In the genomic region with DNA sequence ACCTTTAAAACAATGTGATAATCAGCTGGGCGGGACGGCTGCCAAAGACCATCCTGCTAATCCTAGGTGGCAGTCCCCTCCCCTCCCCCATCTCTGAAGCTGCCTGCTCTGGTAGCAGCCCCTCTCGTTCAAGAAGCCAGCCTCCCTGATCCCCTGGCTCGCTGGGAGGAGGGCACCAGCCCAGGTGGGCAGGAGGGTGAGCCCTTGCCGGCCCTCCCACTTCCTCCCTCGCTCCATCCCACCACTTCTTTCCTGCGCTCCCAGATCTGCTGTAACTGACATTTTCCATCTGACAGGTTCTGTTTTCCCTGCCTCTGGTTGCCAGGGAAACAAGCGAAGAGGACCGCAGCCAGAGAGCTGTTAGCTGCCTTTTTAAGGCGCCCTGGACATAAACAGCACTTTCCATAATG, we compare ENCODE assay signal across 10 cellular contexts.
DNase-seq lines count a peak whose midpoint lies in the region; ATAC-seq, FAIRE-seq and TF ChIP-seq lines count a peak whose summit lies in the region.
"Had no signal": no experiment of that assay in that cellular context is flagged by ENCODE, and none has a peak within 500 bp of the region (broad histone marks: within the 10 kb centered on the region; RNA-seq: fewer than 3 reads in every experiment).

No MANE protein-coding gene starts in this region.

- no peak overlapping the region for H3K4me2 ChIP-seq in mesendoderm (ENCODE audit: low read length)

- no peaks in the 10 kb centered on the region for H3K9me3 ChIP-seq in gastrocnemius medialis

- H3K18ac ChIP-seq in mesendoderm (ENCODE audit: low read length) = no peak overlapping the region

- no peak overlapping the region for H3K23ac ChIP-seq in mesendoderm (ENCODE audit: low read length)

- H3K4me3 ChIP-seq in mesendoderm (ENCODE audit: low read length) (no peak overlapping the region), gastrocnemius medialis (no peak overlapping the region)

- no peak overlapping the region for H2AK5ac ChIP-seq in mesendoderm (ENCODE audit: low read length)

- H3K79me1 ChIP-seq in mesendoderm (ENCODE audit: low read length) = no peaks in the 10 kb centered on the region

- intact Hi-C loops in gastrocnemius medialis (cut with DNase I; ENCODE audit: low total_unique reads) = no loop called here

- DNase-seq in COLO668 (lab: John Stamatoyannopoulos, UW; ENCODE audit: unreplicated experiment) = peak; percentile 5
- peak; percentile 24 for DNase-seq in NCI-H2081 treated with DMSO at 0.1 percent for 48 hours (lab: John Stamatoyannopoulos, UW)
- peak; percentile 89 for DNase-seq in cerebellum (ENCODE audit: low spot score)
- peak; percentile 85 for DNase-seq in mesendoderm
- DNase-seq in MV-4-11 (lab: John Stamatoyannopoulos, UW) = no peak
- no peak for DNase-seq in gastrocnemius medialis
- no peak for DNase-seq in ureter (ENCODE audit: low spot score)
- DNase-seq in GM12892 (ENCODE audit: insufficient read length) = no peak
- DNase-seq: activated T-cell treated with anti-CD3 and anti-CD28 coated beads, Interleukin-2, amount 50 U/mL, for 4 hours; CD4-positive, alpha-beta T cell had no signal

- no peak for ATAC-seq in gastrocnemius medialis
- ATAC-seq: activated T-cell treated with anti-CD3 and anti-CD28 coated beads, Interleukin-2, amount 50 U/mL, for 4 hours had no signal

- H3K9ac ChIP-seq in mesendoderm (ENCODE audit: low read length) = no peak overlapping the region

- H3K27ac ChIP-seq in mesendoderm (ENCODE audit: low read depth, low read length) (no peak overlapping the region), gastrocnemius medialis (no peak overlapping the region)

- H2BK5ac ChIP-seq in mesendoderm (ENCODE audit: low read length) = no peak overlapping the region

- no peak overlapping the region for H2BK120ac ChIP-seq in mesendoderm (ENCODE audit: low read depth, low read length)

- TF ChIP-seq POLR2A in gastrocnemius medialis (IDR thresholded peaks at IDR 0.05) (no peak), GM12892 (IDR thresholded peaks at IDR 0.05; ENCODE audit: low read depth, low read length) (no peak)

- no peaks in the 10 kb centered on the region for H3K79me2 ChIP-seq in mesendoderm (ENCODE audit: control insufficient read depth, insufficient read depth, low read length)

- H3K36me3 ChIP-seq in mesendoderm (ENCODE audit: control insufficient read depth, insufficient read depth, low read length) = no peaks in the 10 kb centered on the region
- no peaks in the 10 kb centered on the region for H3K36me3 ChIP-seq in gastrocnemius medialis

- H3K4ac ChIP-seq in mesendoderm (ENCODE audit: low read depth, low read length) = no peak overlapping the region

- H4K8ac ChIP-seq in mesendoderm (ENCODE audit: low read depth, low read length) = no peak overlapping the region

- in situ Hi-C loops in gastrocnemius medialis (cut with MboI; ENCODE audit: low sequenced_read_pairs in 4 of 4) = no loop called here

- no peak for FAIRE-seq in GM12892 (lab: Jason Lieb, UNC)

- H4K5ac ChIP-seq in mesendoderm (ENCODE audit: low read length) = no peak overlapping the region

- H3K56ac ChIP-seq in mesendoderm (ENCODE audit: low read length) = no peak overlapping the region

- no CpG with 5 or more reads among the region's 10 CpGs for WGBS in mesendoderm (ENCODE audit: extremely low coverage, insufficient coverage, low lambda C conversion rate)

- H3K27me3 ChIP-seq in mesendoderm (ENCODE audit: insufficient read depth, low read length, poor library complexity) (no peaks in the 10 kb centered on the region), gastrocnemius medialis (no peaks in the 10 kb centered on the region)

- H3K4me1 ChIP-seq in mesendoderm (ENCODE audit: control insufficient read depth, low read depth, low read length) = no peaks in the 10 kb centered on the region
- H3K4me1 ChIP-seq in gastrocnemius medialis = peaks cover 0 to 5% of the 10 kb centered on the region in 2 donors

- no peak for TF ChIP-seq CTCF in gastrocnemius medialis (IDR thresholded peaks at IDR 0.05 in 4 of 5, conservative IDR thresholded peaks at IDR 0.05 in 1 of 5)

- no peak overlapping the region for H2BK15ac ChIP-seq in mesendoderm (replicated peaks; ENCODE audit: low read depth)

Comparison
In these comparisons a context has a peak if more than half of its experiments do, and no peak if none do; other contexts are left out.
1. DNase-seq: peak in COLO668 (single experiment), NCI-H2081 treated with DMSO at 0.1 percent for 48 hours (single experiment), cerebellum (single experiment) and mesendoderm (single experiment); none in MV-4-11 (single experiment), gastrocnemius medialis (0 of 2), ureter (single experiment) and GM12892 (single experiment).